Comparison of ENCODE assay signal across 8 cellular contexts in genomic region chr19:20661150-20661819, GRCh38. TPM values are rescaled to one million over a fixed set of nuclear protein-coding genes. Genes with fewer than 3 reads are reported as not detected.
A peak's percentile ranks its signal among the peaks of the same experiment; 100 is the strongest.
DNase-seq lines count a peak whose midpoint lies in the region; ATAC-seq and TF ChIP-seq lines count a peak whose summit lies in the region.

ZNF626 (minus strand) TSS chr19:20661571; CDS start chr19:20661446, 125 bp downstream.

- H3K9ac ChIP-seq in smooth muscle cell (ENCODE audit: low read depth) = peak within 1 kb of the TSS; percentile 91

- peaks cover 16% of the 10 kb centered on the region for H3K4me1 ChIP-seq in smooth muscle cell (ENCODE audit: low read depth)

- no peaks in the 10 kb centered on the region for H3K27me3 ChIP-seq in smooth muscle cell (ENCODE audit: low read depth)

- 2% methylated on average over 25 of the region's 25 CpGs for WGBS in smooth muscle cell (ENCODE audit: low lambda C conversion rate)

- peaks cover 25% of the 10 kb centered on the region in 2 donors for H3K36me3 Mint-ChIP-seq in CD14-positive monocyte

- DNase-seq in CD14-positive monocyte (ENCODE audit: low spot score) = peak; percentile 67
- peak; percentile 62 to 88 (median 87) for DNase-seq in NCI-H1417 (lab: John Stamatoyannopoulos, UW)
- DNase-seq in activated CD4-positive, alpha-beta T cell treated with anti-CD3 and anti-CD28 coated beads for 24 hours (ENCODE audit: low read depth in 2 of 2) = peak; percentile 84 to 88
- DNase-seq in cerebellum (ENCODE audit: low spot score) = peak; percentile 92
- DNase-seq in islet precursor cell = peak; percentile 98
- DNase-seq in smooth muscle cell (lab: John Stamatoyannopoulos, UW; ENCODE audit: unreplicated experiment) = peak; percentile 47
- DNase-seq in NCI-H69 (lab: John Stamatoyannopoulos, UW) = no peak

- peaks cover 12% of the 10 kb centered on the region for H3K36me3 ChIP-seq in smooth muscle cell (ENCODE audit: low read depth)

- H3K4me1 Mint-ChIP-seq in CD14-positive monocyte = peaks cover 8% of the 10 kb centered on the region

- TF ChIP-seq CTCF in CD14-positive monocyte (IDR thresholded peaks at IDR 0.05) (no peak), smooth muscle cell (IDR thresholded peaks at IDR 0.05; ENCODE audit: borderline replicate concordance, insufficient read depth, poor library complexity, severe bottlenecking) (no peak)

- peaks cover 45% of the 10 kb centered on the region for H3K79me2 ChIP-seq in smooth muscle cell (ENCODE audit: low read depth)

- H3K4me3 ChIP-seq in smooth muscle cell = peak within 1 kb of the TSS; percentile 67

- peak within 1 kb of the TSS; percentile 82 to 91 for H3K4me3 Mint-ChIP-seq in CD14-positive monocyte

- peak; percentile 93 for ATAC-seq in GM21528 (IDR thresholded peaks at IDR 0.05; ENCODE audit: low FRiP score, unreplicated experiment)

- H2AFZ ChIP-seq in smooth muscle cell (ENCODE audit: low read depth) = peak within 1 kb of the TSS; percentile 53

- peaks cover 0 to 4% (median 0%) of the 10 kb centered on the region in 3 donors for H3K27me3 Mint-ChIP-seq in CD14-positive monocyte (ENCODE audit: low read depth in 3 of 3)

- H3K4me2 ChIP-seq in smooth muscle cell = peak within 1 kb of the TSS; percentile 91

- no peaks in the 10 kb centered on the region for H3K9me3 ChIP-seq in smooth muscle cell (replicated peaks; ENCODE audit: low read depth)

- intact Hi-C loops in CD14-positive monocyte (cut with micrococcal nuclease) = no loop called here

- peak within 1 kb of the TSS; percentile 78 to 91 (median 85) for H3K27ac Mint-ChIP-seq in CD14-positive monocyte

- H3F3A ChIP-seq in smooth muscle cell (ENCODE audit: low read depth) = peaks cover 3% of the 10 kb centered on the region

- peaks cover 44 to 94% (median 88%) of the 10 kb centered on the region in 7 donors for H3K9me3 Mint-ChIP-seq in CD14-positive monocyte

- peaks cover 38% of the 10 kb centered on the region for H4K20me1 ChIP-seq in smooth muscle cell (ENCODE audit: low read depth)

- H3K27ac ChIP-seq in smooth muscle cell (ENCODE audit: low read depth) = peak within 1 kb of the TSS; percentile 94

RNA-seq across cellular contexts. Expression of gene ZNF626, which starts in this region (rescaled TPM):
- polyA plus RNA-seq in CD14-positive monocyte (1 to 10 TPM in 1 of 2 donors, under 1 TPM in 1; 0.40 to 1.4 TPM), smooth muscle cell (8.3 and 10.3 TPM in 2 replicates)
- total RNA-seq in cerebellum (40.6 TPM), smooth muscle cell (23.0 and 37.2 TPM in 2 replicates)
